In genomic region chr1:16073490-16074104, GRCh38 we compare ENCODE assay signal across 8 cellular contexts. TPM values are rescaled to one million over a fixed set of nuclear protein-coding genes. Genes with fewer than 3 reads are reported as not detected.
DNase-seq lines count a peak whose midpoint lies in the region; TF ChIP-seq lines count a peak whose summit lies in the region.

A gene with protein sequence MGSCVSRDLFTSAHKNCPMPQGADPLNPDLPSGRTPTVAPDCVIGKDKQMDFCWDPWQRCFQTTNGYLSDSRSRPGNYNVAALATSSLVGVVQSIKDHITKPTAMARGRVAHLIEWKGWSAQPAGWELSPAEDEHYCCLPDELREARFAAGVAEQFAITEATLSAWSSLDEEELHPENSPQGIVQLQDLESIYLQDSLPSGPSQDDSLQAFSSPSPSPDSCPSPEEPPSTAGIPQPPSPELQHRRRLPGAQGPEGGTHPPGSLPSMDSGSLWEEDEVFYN (minus strand): TSS chr1:16073651. CDS start chr1:16073442, 209 bp downstream.

- 7 to 9% methylated on average over 8 to 9 of the region's 54 CpGs for whole genome bisulfite sequencing in esophagus squamous epithelium, 2 donors

- peaks cover 23% of the 10 kb centered on the region for H3K27me3 Mint-ChIP-seq in activated T-cell treated with anti-CD3 and anti-CD28 coated beads, Interleukin-2, amount 50 U/mL, for 24 hours

- peak within 1 kb of the TSS; percentile 75 for H2AFZ ChIP-seq in osteoblast (ENCODE audit: low read length)

- DNase-seq in NB4 (ENCODE audit: low read depth) (peak; percentile 42), esophagus squamous epithelium (lab: John Stamatoyannopoulos, UW) (no peak), osteoblast (ENCODE audit: insufficient read length, low spot score, missing footprints) (peak; percentile 97), foreskin melanocyte (no peak), NCI-H128 (lab: John Stamatoyannopoulos, UW; ENCODE audit: unreplicated experiment) (no peak), NOMO-1 treated with dmso at 0.1 percent for 144 hours (lab: John Stamatoyannopoulos, UW; ENCODE audit: unreplicated experiment) (no peak)
- DNase-seq in activated T-cell treated with anti-CD3 and anti-CD28 coated beads, Interleukin-2, amount 50 U/mL, for 24 hours, result peak; percentile 64

- no peaks in the 10 kb centered on the region for H3K79me2 ChIP-seq in osteoblast (ENCODE audit: insufficient read depth, low read length)

- H3K27me3 ChIP-seq in esophagus squamous epithelium (peaks cover 0 to 22% (median 0%) of the 10 kb centered on the region in 4 donors), osteoblast (ENCODE audit: insufficient read depth, low read length) (no peaks in the 10 kb centered on the region)

- H3K36me3 Mint-ChIP-seq in activated T-cell treated with anti-CD3 and anti-CD28 coated beads, Interleukin-2, amount 50 U/mL, for 24 hours (ENCODE audit: low read depth), result no peaks in the 10 kb centered on the region

- no peak within 1 kb of the TSS for H3K4me3 ChIP-seq in NB4 (ENCODE audit: low read depth, low read length)
- H3K4me3 ChIP-seq in esophagus squamous epithelium, result peak within 1 kb of the TSS; percentile 32 to 72 (median 48)
- peak within 1 kb of the TSS; percentile 66 for H3K4me3 ChIP-seq in osteoblast (ENCODE audit: insufficient read depth, low read length)

- H3K9me3 ChIP-seq in esophagus squamous epithelium, result no peaks in the 10 kb centered on the region
- no peaks in the 10 kb centered on the region for H3K9me3 ChIP-seq in osteoblast (ENCODE audit: low read depth, low read length)

- H3K36me3 ChIP-seq in esophagus squamous epithelium (no peaks in the 10 kb centered on the region), osteoblast (ENCODE audit: insufficient read depth, low read length) (no peaks in the 10 kb centered on the region)

- H3K27ac ChIP-seq in esophagus squamous epithelium (peak within 1 kb of the TSS; percentile 5 to 40 (median 35)), osteoblast (ENCODE audit: low read depth, low read length) (no peak within 1 kb of the TSS)

- H3K4me2 ChIP-seq in osteoblast (ENCODE audit: insufficient read depth, low read length), result peak within 1 kb of the TSS; percentile 76

- peaks cover 13% of the 10 kb centered on the region for H3K4me1 Mint-ChIP-seq in activated T-cell treated with anti-CD3 and anti-CD28 coated beads, Interleukin-2, amount 50 U/mL, for 24 hours (ENCODE audit: low read depth)

- H3K27ac Mint-ChIP-seq in activated T-cell treated with anti-CD3 and anti-CD28 coated beads, Interleukin-2, amount 50 U/mL, for 24 hours, result no peak within 1 kb of the TSS

- TF ChIP-seq POLR2A in NB4 (IDR thresholded peaks at IDR 0.05; ENCODE audit: extremely low read depth, insufficient read length) (no peak), esophagus squamous epithelium (IDR thresholded peaks at IDR 0.05) (no peak)

- peak within 1 kb of the TSS; percentile 65 for H3K4me3 Mint-ChIP-seq in activated T-cell treated with anti-CD3 and anti-CD28 coated beads, Interleukin-2, amount 50 U/mL, for 24 hours

- TF ChIP-seq CTCF in GM12873 (IDR thresholded peaks at IDR 0.05; ENCODE audit: insufficient read depth, low read depth, low read length, missing control alignments) (peak; percentile 40), NB4 (IDR thresholded peaks at IDR 0.05; ENCODE audit: low read depth, low read length) (no peak), esophagus squamous epithelium (IDR thresholded peaks at IDR 0.05) (peak in 4 of 6 experiments; percentile 39 to 77 (median 64)), osteoblast (IDR thresholded peaks at IDR 0.05; ENCODE audit: extremely low read depth, low read depth, low read length) (no peak)

- no peaks in the 10 kb centered on the region for H4K20me1 ChIP-seq in osteoblast (ENCODE audit: insufficient read depth, low read length)

- no peaks in the 10 kb centered on the region for H3K9me3 Mint-ChIP-seq in activated T-cell treated with anti-CD3 and anti-CD28 coated beads, Interleukin-2, amount 50 U/mL, for 24 hours

- H3K4me1 ChIP-seq in esophagus squamous epithelium, result peaks cover 23 to 60% (median 29%) of the 10 kb centered on the region in 3 donors
- peaks cover 31% of the 10 kb centered on the region for H3K4me1 ChIP-seq in osteoblast (ENCODE audit: insufficient read depth, low read length)

- intact Hi-C loops in esophagus squamous epithelium (cut with DNase I), result loop anchor here (10.0 kb wide), 2 partner anchors 171 to 291 kb away; partner anchors contain the start of gene SZRD1

RNA-seq across cellular contexts. Expression of the gene that starts here (rescaled TPM):
- 1 to 10 TPM in 2 of 4 donors, not detected in 2; 1.6 to 4.5 TPM for total RNA-seq in esophagus squamous epithelium
- total RNA-seq in osteoblast, result 0.36 TPM in 1 of 2 replicates, not detected in the other

Comparison
In these comparisons a context has a peak if more than half of its experiments do, and no peak if none do; other contexts are left out.
1. Peak in DNase-seq, H3K4me3 ChIP-seq and H3K4me2 ChIP-seq in osteoblast; RNA of the gene not detected or under 1 TPM.
2. CTCF ChIP-seq: peak in GM12873 (single experiment) and esophagus squamous epithelium (4 of 6); none in NB4 (single experiment) and osteoblast (single experiment).
3. DNase-seq: peak in NB4 (single experiment) and activated T-cell treated with anti-CD3 and anti-CD28 coated beads, Interleukin-2, amount 50 U/mL, for 24 hours (single experiment); none in esophagus squamous epithelium (single experiment), foreskin melanocyte (single experiment), NCI-H128 (single experiment) and NOMO-1 treated with dmso at 0.1 percent for 144 hours (single experiment).